In the genomic region with DNA sequence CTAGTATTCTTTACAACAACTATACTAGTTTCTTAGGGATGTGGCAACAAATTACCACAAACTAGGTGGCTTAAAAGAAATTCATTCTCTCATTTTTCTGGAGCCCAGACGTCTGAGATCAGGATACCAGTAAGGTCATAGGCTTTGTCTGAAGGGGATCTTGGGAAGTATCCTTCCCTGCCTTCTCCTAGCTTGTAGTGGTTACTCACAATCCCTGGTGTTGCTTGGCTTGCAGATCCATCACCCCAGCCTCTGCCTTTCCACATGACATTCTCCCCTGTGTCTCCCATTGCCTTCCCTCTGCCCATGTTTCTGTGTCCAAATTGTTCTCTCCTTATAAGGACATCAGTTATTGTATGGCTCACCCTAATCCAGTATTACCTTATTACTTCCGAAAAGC, we compare ENCODE assay signal across 1 cellular context.
TF ChIP-seq lines count a peak whose summit lies in the region.

No MANE protein-coding gene starts in this region.

TF ChIP-seq in IMR-90, 13 proteins besides CTCF, POLR2A, EP300 and RAD21 (continued from another document):
- TF ChIP-seq, protein P1, sequence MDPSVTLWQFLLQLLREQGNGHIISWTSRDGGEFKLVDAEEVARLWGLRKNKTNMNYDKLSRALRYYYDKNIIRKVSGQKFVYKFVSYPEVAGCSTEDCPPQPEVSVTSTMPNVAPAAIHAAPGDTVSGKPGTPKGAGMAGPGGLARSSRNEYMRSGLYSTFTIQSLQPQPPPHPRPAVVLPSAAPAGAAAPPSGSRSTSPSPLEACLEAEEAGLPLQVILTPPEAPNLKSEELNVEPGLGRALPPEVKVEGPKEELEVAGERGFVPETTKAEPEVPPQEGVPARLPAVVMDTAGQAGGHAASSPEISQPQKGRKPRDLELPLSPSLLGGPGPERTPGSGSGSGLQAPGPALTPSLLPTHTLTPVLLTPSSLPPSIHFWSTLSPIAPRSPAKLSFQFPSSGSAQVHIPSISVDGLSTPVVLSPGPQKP (IDR thresholded peaks at IDR 0.05; ENCODE audit: borderline replicate concordance, low read depth, low read length) = no peak
- no peak for TF ChIP-seq MAZ (IDR thresholded peaks at IDR 0.05; ENCODE audit: borderline replicate concordance, low read depth, low read length)
- no peak for TF ChIP-seq CHD1 (IDR thresholded peaks at IDR 0.05; ENCODE audit: low read depth, low read length)
- no peak for TF ChIP-seq MAFK (IDR thresholded peaks at IDR 0.05; ENCODE audit: low read depth, low read length)
- TF ChIP-seq, protein P2, sequence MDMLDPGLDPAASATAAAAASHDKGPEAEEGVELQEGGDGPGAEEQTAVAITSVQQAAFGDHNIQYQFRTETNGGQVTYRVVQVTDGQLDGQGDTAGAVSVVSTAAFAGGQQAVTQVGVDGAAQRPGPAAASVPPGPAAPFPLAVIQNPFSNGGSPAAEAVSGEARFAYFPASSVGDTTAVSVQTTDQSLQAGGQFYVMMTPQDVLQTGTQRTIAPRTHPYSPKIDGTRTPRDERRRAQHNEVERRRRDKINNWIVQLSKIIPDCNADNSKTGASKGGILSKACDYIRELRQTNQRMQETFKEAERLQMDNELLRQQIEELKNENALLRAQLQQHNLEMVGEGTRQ (IDR thresholded peaks at IDR 0.05; ENCODE audit: low read depth, low read length) = no peak
- TF ChIP-seq RFX5 (IDR thresholded peaks at IDR 0.05; ENCODE audit: low read depth, low read length) = no peak
- no peak for TF ChIP-seq MXI1 (IDR thresholded peaks at IDR 0.05; ENCODE audit: borderline replicate concordance, low read depth, low read length)
